In the genomic region with DNA sequence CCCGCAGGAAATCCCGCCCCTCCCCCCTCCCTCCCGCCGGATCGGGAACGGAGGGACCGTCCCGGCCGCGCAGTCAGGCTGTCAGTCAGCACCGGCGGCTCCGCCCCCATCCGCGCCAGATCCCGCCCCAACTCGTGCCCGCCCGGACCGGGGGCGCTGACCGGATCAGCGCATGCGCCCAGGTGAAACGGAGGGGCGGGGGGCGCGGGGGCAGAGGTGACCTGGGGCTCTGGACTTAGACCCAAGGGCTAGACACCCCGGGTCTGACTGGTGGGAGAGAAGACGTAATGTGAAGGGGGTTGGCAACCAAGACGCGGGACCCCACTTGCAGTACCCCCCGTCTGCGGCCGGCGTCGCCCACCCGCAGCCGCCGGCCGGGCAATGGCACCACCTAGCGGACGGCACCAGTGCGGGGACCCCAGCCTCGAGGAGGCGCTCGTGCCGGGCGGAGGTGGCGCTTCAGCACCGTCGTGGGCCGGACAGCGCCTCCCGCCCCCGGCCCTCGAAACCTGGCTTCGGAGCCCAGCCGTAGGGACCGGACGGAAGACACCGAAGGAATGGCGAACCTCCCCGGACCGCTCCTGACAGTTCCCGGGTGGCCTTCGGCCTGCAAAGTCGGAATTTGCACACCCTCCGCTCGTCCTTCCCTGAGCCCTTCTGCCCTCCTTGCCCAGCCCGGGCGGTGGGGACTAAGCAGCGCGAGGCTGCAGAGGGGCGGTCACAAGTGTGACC, we compare ENCODE assay signal across 8 cellular contexts. TPM values are rescaled to one million over a fixed set of nuclear protein-coding genes. Genes with fewer than 3 reads are reported as not detected.
A peak's percentile ranks its signal among the peaks of the same experiment; 100 is the strongest.
DNase-seq lines count a peak whose midpoint lies in the region; ATAC-seq and TF ChIP-seq lines count a peak whose summit lies in the region.

A gene with protein sequence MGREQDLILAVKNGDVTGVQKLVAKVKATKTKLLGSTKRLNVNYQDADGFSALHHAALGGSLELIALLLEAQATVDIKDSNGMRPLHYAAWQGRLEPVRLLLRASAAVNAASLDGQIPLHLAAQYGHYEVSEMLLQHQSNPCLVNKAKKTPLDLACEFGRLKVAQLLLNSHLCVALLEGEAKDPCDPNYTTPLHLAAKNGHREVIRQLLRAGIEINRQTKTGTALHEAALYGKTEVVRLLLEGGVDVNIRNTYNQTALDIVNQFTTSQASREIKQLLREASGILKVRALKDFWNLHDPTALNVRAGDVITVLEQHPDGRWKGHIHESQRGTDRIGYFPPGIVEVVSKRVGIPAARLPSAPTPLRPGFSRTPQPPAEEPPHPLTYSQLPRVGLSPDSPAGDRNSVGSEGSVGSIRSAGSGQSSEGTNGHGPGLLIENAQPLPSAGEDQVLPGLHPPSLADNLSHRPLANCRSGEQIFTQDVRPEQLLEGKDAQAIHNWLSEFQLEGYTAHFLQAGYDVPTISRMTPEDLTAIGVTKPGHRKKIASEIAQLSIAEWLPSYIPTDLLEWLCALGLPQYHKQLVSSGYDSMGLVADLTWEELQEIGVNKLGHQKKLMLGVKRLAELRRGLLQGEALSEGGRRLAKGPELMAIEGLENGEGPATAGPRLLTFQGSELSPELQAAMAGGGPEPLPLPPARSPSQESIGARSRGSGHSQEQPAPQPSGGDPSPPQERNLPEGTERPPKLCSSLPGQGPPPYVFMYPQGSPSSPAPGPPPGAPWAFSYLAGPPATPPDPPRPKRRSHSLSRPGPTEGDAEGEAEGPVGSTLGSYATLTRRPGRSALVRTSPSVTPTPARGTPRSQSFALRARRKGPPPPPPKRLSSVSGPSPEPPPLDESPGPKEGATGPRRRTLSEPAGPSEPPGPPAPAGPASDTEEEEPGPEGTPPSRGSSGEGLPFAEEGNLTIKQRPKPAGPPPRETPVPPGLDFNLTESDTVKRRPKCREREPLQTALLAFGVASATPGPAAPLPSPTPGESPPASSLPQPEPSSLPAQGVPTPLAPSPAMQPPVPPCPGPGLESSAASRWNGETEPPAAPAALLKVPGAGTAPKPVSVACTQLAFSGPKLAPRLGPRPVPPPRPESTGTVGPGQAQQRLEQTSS (N-terminal part only) (minus strand): TSS at position 15 of the 732 bp plus-strand sequence. CDS start 1,733 bp downstream, outside the sequence.

- intact Hi-C loops in thyroid gland (cut with DNase I) = no loop called here

- H3K27ac ChIP-seq in cardiac muscle cell (peak within 1 kb of the TSS; percentile 59), parathyroid adenoma (peak within 1 kb of the TSS; percentile 89), thyroid gland (peak within 1 kb of the TSS; percentile 85 to 87 (median 85))

- H3K79me2 ChIP-seq in parathyroid adenoma = peaks cover 2% of the 10 kb centered on the region

- peak; percentile 33 for ATAC-seq in HG02610 (IDR thresholded peaks at IDR 0.05; ENCODE audit: unreplicated experiment)

- DNase-seq in GM04504 (ENCODE audit: low read depth) (peak; percentile 75), NCI-H1105 (lab: John Stamatoyannopoulos, UW) (peak; percentile 87), SW 1271 (lab: John Stamatoyannopoulos, UW) (peak; percentile 67 to 81), adipocyte (ENCODE audit: low read depth) (peak; percentile 97), cardiac muscle cell (ENCODE audit: low read depth in 1 of 2, low spot score in 1 of 2) (peak; percentile 95), thyroid gland (peak; percentile 96 to 97)

- H3K27me3 ChIP-seq in adipocyte (replicated peaks; ENCODE audit: control insufficient read depth, insufficient read depth, low read length) (no peaks in the 10 kb centered on the region), cardiac muscle cell (no peaks in the 10 kb centered on the region), parathyroid adenoma (ENCODE audit: control insufficient read depth, insufficient read depth, low read length) (no peaks in the 10 kb centered on the region), thyroid gland (no peaks in the 10 kb centered on the region)

- H3K4me3 ChIP-seq in adipocyte (ENCODE audit: low read length) = peak within 1 kb of the TSS; percentile 91
- H3K4me3 ChIP-seq in cardiac muscle cell = peak within 1 kb of the TSS; percentile 50
- H3K4me3 ChIP-seq in parathyroid adenoma (ENCODE audit: low read depth, low read length) = peak within 1 kb of the TSS; percentile 70
- peak within 1 kb of the TSS; percentile 43 to 98 (median 77) for H3K4me3 ChIP-seq in thyroid gland (replicated peaks in 1 of 3)

- H3K4me2 ChIP-seq in parathyroid adenoma (ENCODE audit: low read length) = peak within 1 kb of the TSS; percentile 85

- H3K36me3 ChIP-seq in adipocyte (ENCODE audit: control insufficient read depth, insufficient read depth, low read length, severe bottlenecking) = no peaks in the 10 kb centered on the region
- H3K36me3 ChIP-seq in cardiac muscle cell = no peaks in the 10 kb centered on the region
- no peaks in the 10 kb centered on the region for H3K36me3 ChIP-seq in parathyroid adenoma (ENCODE audit: control insufficient read depth, insufficient read depth, low read length)
- peaks cover 0 to 4% of the 10 kb centered on the region in 2 donors for H3K36me3 ChIP-seq in thyroid gland

- H3K9me3 ChIP-seq in adipocyte (ENCODE audit: control insufficient read depth, low read length) = no peaks in the 10 kb centered on the region
- H3K9me3 ChIP-seq in cardiac muscle cell (ENCODE audit: low read depth) = no peaks in the 10 kb centered on the region
- H3K9me3 ChIP-seq in parathyroid adenoma (ENCODE audit: control insufficient read depth, low read length) = no peaks in the 10 kb centered on the region
- no peaks in the 10 kb centered on the region for H3K9me3 ChIP-seq in thyroid gland

- TF ChIP-seq CTCF in cardiac muscle cell (IDR thresholded peaks at IDR 0.05; ENCODE audit: low read depth, low read length) (peak; percentile 98), parathyroid adenoma (IDR thresholded peaks at IDR 0.05) (peak; percentile 99), thyroid gland (IDR thresholded peaks at IDR 0.05) (peak; percentile 88 to 99 (median 96))

- no peak for TF ChIP-seq POLR2A in thyroid gland (IDR thresholded peaks at IDR 0.05)

- peak within 1 kb of the TSS; percentile 100 for H2AFZ ChIP-seq in parathyroid adenoma

- 0% methylated on average over 14 to 51 of the region's 75 CpGs for WGBS in thyroid gland, 2 donors

- H3K4me1 ChIP-seq in adipocyte (ENCODE audit: control insufficient read depth, insufficient read depth, low read length) (peaks cover 26% of the 10 kb centered on the region), cardiac muscle cell (ENCODE audit: low read depth) (peaks cover 26% of the 10 kb centered on the region), parathyroid adenoma (peaks cover 8% of the 10 kb centered on the region), thyroid gland (peaks cover 38 to 39% of the 10 kb centered on the region in 2 donors)

- H3K9ac ChIP-seq in adipocyte (ENCODE audit: low read length) (peak within 1 kb of the TSS; percentile 88), parathyroid adenoma (peak within 1 kb of the TSS; percentile 84)

RNA-seq across cellular contexts. Expression of the gene that starts here (rescaled TPM):
- total RNA-seq in cardiac muscle cell = 24.4 and 31.2 TPM in 2 replicates
- polyA plus RNA-seq in cardiac muscle cell = 18.1 and 27.3 TPM in 2 replicates
- total RNA-seq in thyroid gland = 10 to 100 TPM; 15.0 to 87.2 (median 21.7) TPM

Comparison
In these comparisons a context has a peak if more than half of its experiments do, and no peak if none do; other contexts are left out.
1. Peak in every context shown above with its lines: DNase-seq, ATAC-seq, H3K4me3 ChIP-seq and H3K27ac ChIP-seq.